Comparison of ENCODE assay signal across 11 cellular contexts in genomic region chr16:57623251-57624043, GRCh38. TPM values are rescaled to one million over a fixed set of nuclear protein-coding genes. Genes with fewer than 3 reads are reported as not detected.
A peak's percentile ranks its signal among the peaks of the same experiment; 100 is the strongest.
DNase-seq lines count a peak whose midpoint lies in the region; TF ChIP-seq lines count a peak whose summit lies in the region.
"Had no signal": no experiment of that assay in that cellular context is flagged by ENCODE, and none has a peak within 500 bp of the region (broad histone marks: within the 10 kb centered on the region; RNA-seq: fewer than 3 reads in every experiment).

No MANE protein-coding gene starts in this region.

- no peak for TF ChIP-seq CTCF in testis (IDR thresholded peaks at IDR 0.05)

- no peaks in the 10 kb centered on the region for H3K9me3 ChIP-seq in testis

- 53 to 62% methylated on average over 13 to 17 of the region's 17 CpGs for WGBS in testis, 2 donors

- no peaks in the 10 kb centered on the region for H3K27me3 ChIP-seq in testis

- H3K4me1 ChIP-seq in testis: peaks cover 49% of the 10 kb centered on the region

- peak overlapping the region; percentile 89 for H3K27ac ChIP-seq in angular gyrus (ENCODE audit: low read depth, low read length)
- peak overlapping the region; percentile 12 to 55 for H3K27ac ChIP-seq in testis
- H3K27ac ChIP-seq: 22Rv1, SK-N-MC had no signal

- no peak overlapping the region for H3K4me3 ChIP-seq in testis
- H3K4me3 ChIP-seq: SK-N-MC had no signal

- peak in 2 of 3 experiments; percentile 24 to 29 for DNase-seq in NCI-H1417 (lab: John Stamatoyannopoulos, UW)
- DNase-seq in NCI-H1417 treated with DMSO at 0.1 percent for 48 hours (lab: John Stamatoyannopoulos, UW): no peak
- DNase-seq in iris pigment epithelial cell (ENCODE audit: low read depth): peak; percentile 53
- DNase-seq in testis: peak; percentile 95
- no peak for DNase-seq in LoVo (ENCODE audit: low spot score)
- no peak for DNase-seq in effector CD4-positive, alpha-beta T cell
- no peak for DNase-seq in NCI-H2081 (lab: John Stamatoyannopoulos, UW)
- DNase-seq: activated naive CD4-positive, alpha-beta T cell treated with Interleukin-2 at 50 U/mL for 16 hours had no signal

- no peaks in the 10 kb centered on the region for H3K36me3 ChIP-seq in testis (ENCODE audit: low read depth, missing control alignments)

- no peak for TF ChIP-seq POLR2A in testis (IDR thresholded peaks at IDR 0.05)

- intact Hi-C loops in testis (cut with DNase I; ENCODE audit: low total_unique reads): no loop called here

RNA-seq across cellular contexts. Expression of gene ADGRG1, which starts 5.0 kb away (rescaled TPM):
- total RNA-seq in testis: 100 to 1,000 TPM; 296 to 346 TPM
- 134 TPM for polyA plus RNA-seq in testis (ENCODE audit: insufficient read depth, low read depth, low replicate concordance)

RNA-seq across cellular contexts. Expression of gene ADGRG3, which starts 44.7 kb away (rescaled TPM):
- under 1 TPM; 0.37 to 0.63 TPM for total RNA-seq in testis
- 0.82 TPM for polyA plus RNA-seq in testis (ENCODE audit: insufficient read depth, low read depth, low replicate concordance)

Comparison
In these comparisons a context has a peak if more than half of its experiments do, and no peak if none do; other contexts are left out.
1. DNase-seq: peak in NCI-H1417 (2 of 3), iris pigment epithelial cell (single experiment) and testis (single experiment); none in NCI-H1417 treated with DMSO at 0.1 percent for 48 hours (single experiment), LoVo (single experiment), effector CD4-positive, alpha-beta T cell (single experiment) and NCI-H2081 (0 of 2).